9 cellular contexts compared by ENCODE assay signal in genomic region chr11:42631223-42631843, GRCh38.
DNase-seq lines count a peak whose midpoint lies in the region; ATAC-seq, FAIRE-seq and TF ChIP-seq lines count a peak whose summit lies in the region.
"Had no signal": no experiment of that assay in that cellular context is flagged by ENCODE, and none has a peak within 500 bp of the region (broad histone marks: within the 10 kb centered on the region; RNA-seq: fewer than 3 reads in every experiment).

No MANE protein-coding gene starts in this region.

- H3K36me3 ChIP-seq in Panc1 (ENCODE audit: control insufficient read depth, insufficient read depth, low read length): no peaks in the 10 kb centered on the region

- H3K27me3 ChIP-seq in Panc1 (ENCODE audit: control insufficient read depth, insufficient read depth, low read length): no peaks in the 10 kb centered on the region

- H3K9me3 Mint-ChIP-seq in activated naive CD4-positive, alpha-beta T cell treated with anti-CD3 and anti-CD28 coated beads, Interleukin-2, amount 50 U/mL, for 72 hours: peaks cover 12 to 18% of the 10 kb centered on the region in 2 donors

- DNase-seq in ACHN: peak; percentile 36
- peak; percentile 27 for DNase-seq in H54 (ENCODE audit: insufficient read length, low spot score)
- no peak for DNase-seq in Panc1 (ENCODE audit: low read depth, low spot score)
- peak; percentile 22 for DNase-seq in fibroblast of pulmonary artery (ENCODE audit: low read depth)
- DNase-seq in stimulated activated CD4-positive, alpha-beta T cell treated with anti-CD3 and anti-CD28 coated beads, Interleukin-15, amount 100 ng/mL, for 24 hours: no peak
- DNase-seq in activated naive CD4-positive, alpha-beta T cell treated with anti-CD3 and anti-CD28 coated beads, Interleukin-2, amount 50 U/mL, for 72 hours (ENCODE audit: low spot score in 2 of 2): no peak
- no peak for DNase-seq in stimulated activated CD4-positive, alpha-beta T cell treated with anti-CD3 and anti-CD28 coated beads, Interleukin-4, amount 100 ng/mL, for 1 hour
- DNase-seq: left ventricle myocardium superior had no signal

- no TSS peak for BruUV-seq in Panc1 (replicated peaks; lab: Mats Ljungman, UMichigan)

- TF ChIP-seq POLR2A in H54 (IDR thresholded peaks at IDR 0.05; ENCODE audit: low read depth, low read length): no peak

- no peak overlapping the region for H3K27ac Mint-ChIP-seq in activated naive CD4-positive, alpha-beta T cell treated with anti-CD3 and anti-CD28 coated beads, Interleukin-2, amount 50 U/mL, for 72 hours

- no peak overlapping the region for H3K27ac ChIP-seq in Panc1 (ENCODE audit: low read length)

- no peaks in the 10 kb centered on the region for H3K4me1 ChIP-seq in Panc1 (ENCODE audit: control insufficient read depth, insufficient read depth, low read length)

- H3K4me3 ChIP-seq in Panc1 (ENCODE audit: low read depth in 2 of 2, low read length in 2 of 2) (no peak overlapping the region), fibroblast of pulmonary artery (replicated peaks; ENCODE audit: low read depth, low read length) (no peak overlapping the region)

- CTCF ChIA-PET in Panc1 (lab: Charles Lee): no interaction called here

- H3K36me3 Mint-ChIP-seq in activated naive CD4-positive, alpha-beta T cell treated with anti-CD3 and anti-CD28 coated beads, Interleukin-2, amount 50 U/mL, for 72 hours: peaks cover 0 to 6% of the 10 kb centered on the region in 2 donors

- intact Hi-C loops in Panc1 (cut with micrococcal nuclease; ENCODE audit: unreplicated experiment): no loop called here

- ATAC-seq in Panc1 (no peak), GM21619 (IDR thresholded peaks at IDR 0.05; ENCODE audit: unreplicated experiment) (no peak)
- ATAC-seq in activated naive CD4-positive, alpha-beta T cell treated with anti-CD3 and anti-CD28 coated beads, Interleukin-2, amount 50 U/mL, for 72 hours: no peak
- ATAC-seq: left ventricle myocardium superior had no signal

- TF ChIP-seq CTCF in Panc1 (IDR thresholded peaks at IDR 0.05) (peak; percentile 37; the same call in 1 of the 2 replicates), fibroblast of pulmonary artery (IDR thresholded peaks at IDR 0.05; ENCODE audit: low read length, missing control alignments) (no peak)

- H3K9me3 ChIP-seq in Panc1 (ENCODE audit: control insufficient read depth, insufficient read depth, low read depth, low read length): no peaks in the 10 kb centered on the region

- no peak for FAIRE-seq in H54 (lab: Jason Lieb, UNC)

- POLR2A ChIA-PET in Panc1 (lab: Charles Lee): no interaction called here

- in situ Hi-C loops in ACHN (cut with HindIII; ENCODE audit: low pct_ligation_motif_present, low pct_unique_long_range_greater_than_20kb, low sequenced_read_pairs): no loop called here
- in situ Hi-C loops in Panc1 (cut with HindIII; ENCODE audit: low pct_unique_long_range_greater_than_20kb, low sequenced_read_pairs): no loop called here

Comparison
In these comparisons a context has a peak if more than half of its experiments do, and no peak if none do; other contexts are left out.
1. DNase-seq: peak in ACHN (single experiment), H54 (single experiment) and fibroblast of pulmonary artery (single experiment); none in Panc1 (single experiment), stimulated activated CD4-positive, alpha-beta T cell treated with anti-CD3 and anti-CD28 coated beads, Interleukin-15, amount 100 ng/mL, for 24 hours (single experiment), activated naive CD4-positive, alpha-beta T cell treated with anti-CD3 and anti-CD28 coated beads, Interleukin-2, amount 50 U/mL, for 72 hours (0 of 2) and stimulated activated CD4-positive, alpha-beta T cell treated with anti-CD3 and anti-CD28 coated beads, Interleukin-4, amount 100 ng/mL, for 1 hour (single experiment).